21 cellular contexts compared by ENCODE assay signal in the genomic region with DNA sequence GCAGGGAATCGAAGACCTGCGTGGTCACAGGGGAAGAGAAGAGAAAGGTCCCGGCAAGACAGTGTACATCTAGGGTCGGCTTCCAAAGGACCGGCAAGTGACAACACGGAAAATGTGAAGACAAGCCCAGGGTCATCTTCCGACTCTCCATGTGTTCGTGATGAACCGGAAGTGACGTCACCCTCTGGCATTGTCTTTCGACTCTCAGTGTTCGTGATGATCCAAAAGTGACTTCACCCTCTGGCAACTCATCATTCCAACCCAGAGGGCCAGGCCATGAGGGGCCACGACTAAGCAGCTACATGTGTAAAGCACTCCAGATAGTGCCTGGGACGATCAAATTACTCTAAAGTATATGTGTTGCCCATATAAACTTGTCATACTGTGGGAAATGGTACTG.
DNase-seq lines count a peak whose midpoint lies in the region; ATAC-seq and TF ChIP-seq lines count a peak whose summit lies in the region.
"Had no signal": no experiment of that assay in that cellular context is flagged by ENCODE, and none has a peak within 500 bp of the region (broad histone marks: within the 10 kb centered on the region; RNA-seq: fewer than 3 reads in every experiment).

No MANE protein-coding gene starts in this region.

- TF ChIP-seq EP300 in gastroesophageal sphincter (IDR thresholded peaks at IDR 0.05): no peak

- H3K4me3 ChIP-seq in MG63: no peak overlapping the region
- H3K4me3 ChIP-seq in gastroesophageal sphincter: no peak overlapping the region
- no peak overlapping the region for H3K4me3 ChIP-seq in thoracic aorta
- H3K4me3 ChIP-seq in brain microvascular endothelial cell (ENCODE audit: low read depth, low read length): no peak overlapping the region
- H3K4me3 ChIP-seq: coronary artery, esophagus muscularis mucosa, GM23338, prostate gland, smooth muscle cell had no signal

- no peak for TF ChIP-seq POLR2A in gastroesophageal sphincter (IDR thresholded peaks at IDR 0.05)

- 47 to 52% methylated on average over 3 to 5 of the region's 14 CpGs for WGBS in gastroesophageal sphincter (ENCODE audit: low coverage in 1 of 2), 2 donors

- no peak for TF ChIP-seq CTCF in gastroesophageal sphincter (IDR thresholded peaks at IDR 0.05)
- TF ChIP-seq CTCF in thoracic aorta (IDR thresholded peaks at IDR 0.05): no peak
- no peak for TF ChIP-seq CTCF in brain microvascular endothelial cell (IDR thresholded peaks at IDR 0.05; ENCODE audit: low read depth, low read length, missing control alignments)

- H3K9me3 ChIP-seq in MG63 (peaks cover 10% of the 10 kb centered on the region), gastroesophageal sphincter (no peaks in the 10 kb centered on the region), thoracic aorta (no peaks in the 10 kb centered on the region)
- H3K9me3 ChIP-seq: esophagus muscularis mucosa, prostate gland had no signal

- ATAC-seq in gastroesophageal sphincter: peak; percentile 25
- no peak for ATAC-seq in thoracic aorta (ENCODE audit: insufficient number of reproducible peaks, low FRiP score, low read depth)
- ATAC-seq: CD8-positive, alpha-beta T cell; GM23338 had no signal

- H3K27me3 ChIP-seq in MG63 (no peaks in the 10 kb centered on the region), gastroesophageal sphincter (no peaks in the 10 kb centered on the region), thoracic aorta (replicated peaks; ENCODE audit: insufficient read depth) (no peaks in the 10 kb centered on the region), brain microvascular endothelial cell (replicated peaks) (no peaks in the 10 kb centered on the region)
- H3K27me3 ChIP-seq: esophagus muscularis mucosa had no signal

- H3K36me3 ChIP-seq in MG63 (no peaks in the 10 kb centered on the region), gastroesophageal sphincter (no peaks in the 10 kb centered on the region), thoracic aorta (no peaks in the 10 kb centered on the region), brain microvascular endothelial cell (replicated peaks) (no peaks in the 10 kb centered on the region)
- H3K36me3 ChIP-seq: esophagus muscularis mucosa, prostate gland had no signal

- H3K27ac ChIP-seq in gastroesophageal sphincter (no peak overlapping the region), thoracic aorta (no peak overlapping the region), brain microvascular endothelial cell (no peak overlapping the region)
- H3K27ac ChIP-seq: coronary artery, esophagus muscularis mucosa, KMS-11, prostate gland had no signal

- H3K4me1 ChIP-seq in gastroesophageal sphincter: peaks cover 0 to 25% (median 0%) of the 10 kb centered on the region in 3 donors
- H3K4me1 ChIP-seq in thoracic aorta (ENCODE audit: control insufficient read depth in 1 of 2, low read depth in 2 of 2): peaks cover 15 to 27% of the 10 kb centered on the region in 2 donors
- H3K4me1 ChIP-seq: prostate gland had no signal

- peak; percentile 45 for DNase-seq in EL
- DNase-seq in MG63: peak; percentile 56
- DNase-seq in thoracic aorta (ENCODE audit: low spot score): peak; percentile 9
- no peak for DNase-seq in NCI-H187 (lab: John Stamatoyannopoulos, UW)
- DNase-seq in brain microvascular endothelial cell: no peak
- no peak for DNase-seq in HK-2 (ENCODE audit: unreplicated experiment)
- DNase-seq: activated gamma-delta T cell treated with Interleukin-2 at 50 U/mL for 16 hours; CD8-positive, alpha-beta T cell; DMS 273 treated with DMSO at 0.1 percent for 48 hours; endodermal cell; GDM1; NCI-H1436 treated with DMSO at 0.1 percent for 48 hours; NCI-H510A treated with DMSO at 0.1 percent for 48 hours; stimulated activated CD4-positive, alpha-beta T cell treated with anti-CD3 and anti-CD28 coated beads, Interleukin-2, amount 100 ng/mL, for 24 hours had no signal

- in situ Hi-C loops in brain microvascular endothelial cell (cut with HindIII; ENCODE audit: low pct_ligation_motif_present, low sequenced_read_pairs): no loop called here

Comparison
In these comparisons a context has a peak if more than half of its experiments do, and no peak if none do; other contexts are left out.
1. DNase-seq: peak in EL (single experiment), MG63 (single experiment) and thoracic aorta (single experiment); none in NCI-H187 (0 of 2), brain microvascular endothelial cell (single experiment) and HK-2 (single experiment).